In the genomic region with DNA sequence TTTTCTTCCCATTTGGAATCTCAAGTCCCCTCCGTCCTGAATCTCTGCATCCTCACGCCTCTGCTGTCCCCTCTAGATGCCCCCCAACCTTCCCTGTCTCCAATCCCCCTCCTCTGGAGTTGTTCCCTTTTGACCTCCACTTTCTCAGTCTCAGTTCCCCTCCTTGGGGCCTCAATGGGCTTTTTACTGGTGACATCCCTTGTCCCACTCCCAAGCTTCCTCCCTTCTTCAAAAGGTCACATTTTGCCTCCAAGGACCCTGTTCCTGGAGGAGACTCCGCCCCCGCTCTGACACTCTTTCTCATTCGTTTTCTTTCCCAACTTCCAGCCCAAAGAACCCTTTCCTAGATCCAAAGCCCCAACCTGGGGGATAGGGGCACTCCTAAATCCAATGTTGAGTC, we compare ENCODE assay signal across 8 cellular contexts. TPM values are rescaled to one million over a fixed set of nuclear protein-coding genes. Genes with fewer than 3 reads are reported as not detected.
DNase-seq lines count a peak whose midpoint lies in the region; ATAC-seq, FAIRE-seq and TF ChIP-seq lines count a peak whose summit lies in the region.

No MANE protein-coding gene starts in this region.

- H3K36me3 ChIP-seq in mesodermal cell (ENCODE audit: control insufficient read depth, insufficient read depth, low read length), result peaks cover 30% of the 10 kb centered on the region

- CTCF ChIA-PET in A549 (lab: Yijun Ruan, JAX), result interaction anchor here (0.9 to 44.5 kb wide), 5 partner anchors 9 to 152 kb away, joined by 3 to 1222 read pairs (median 4); no protein-coding TSS in a partner anchor

- H3K9me3 Mint-ChIP-seq in brain, result no peaks in the 10 kb centered on the region

- no peak for ATAC-seq in A549
- no peak for ATAC-seq in GM19452 (IDR thresholded peaks at IDR 0.05; ENCODE audit: unreplicated experiment)
- no peak for ATAC-seq in HG03442 (IDR thresholded peaks at IDR 0.05; ENCODE audit: unreplicated experiment)

- no peak for DNase-seq in A549 (ENCODE audit: low read depth in 1 of 2, low spot score in 1 of 2)
- no peak for DNase-seq in HL-60 (ENCODE audit: low read depth in 1 of 2, low spot score in 1 of 2)
- DNase-seq in NCI-H526 treated with DMSO at 0.1 percent for 48 hours (lab: John Stamatoyannopoulos, UW), result no peak
- no peak for DNase-seq in medulla oblongata (ENCODE audit: extremely low spot score)

- TF ChIP-seq POLR2A in A549 (IDR thresholded peaks at IDR 0.05; ENCODE audit: low read length), result no peak

- TF ChIP-seq RAD21 in A549 (conservative IDR thresholded peaks at IDR 0.05 in 1 of 2, IDR thresholded peaks at IDR 0.05 in 1 of 2), result no peak

- H3K27me3 ChIP-seq in HL-60 (ENCODE audit: insufficient read depth, poor library complexity, severe bottlenecking), result no peaks in the 10 kb centered on the region

- peaks cover 8% of the 10 kb centered on the region for H3K36me3 Mint-ChIP-seq in brain

- TF ChIP-seq EP300 in A549 (IDR thresholded peaks at IDR 0.05), result no peak

- peaks cover 3% of the 10 kb centered on the region for H3K27me3 Mint-ChIP-seq in brain

- POLR2A ChIA-PET in A549 (lab: Yijun Ruan, JAX), result interaction anchor here (1.4 to 1.6 kb wide), 2 partner anchors 9 to 11 kb away, joined by 7 to 9 read pairs; partner anchors contain the start of gene ARHGAP35

- H3K4me3 Mint-ChIP-seq in brain, result peak overlapping the region; percentile 89 to 98 (median 94)

- H3K4me1 ChIP-seq in A549, result peaks cover 9% of the 10 kb centered on the region
- H3K4me1 ChIP-seq in mesodermal cell (ENCODE audit: control insufficient read depth, insufficient read depth, low read length, poor library complexity, severe bottlenecking), result peaks cover 12% of the 10 kb centered on the region

- WGBS in A549 (ENCODE audit: missing lambda C conversion rate), result 53% methylated on average over 5 of the region's 5 CpGs
- WGBS in mesodermal cell (ENCODE audit: insufficient coverage in 2 of 2), 2 experiments, result 18 to 24% methylated on average over 5 of the region's 5 CpGs

- peak overlapping the region; percentile 96 for H3K4me2 ChIP-seq in A549

- H3K27ac ChIP-seq in A549, result peak overlapping the region; percentile 81 to 93
- peak overlapping the region; percentile 75; the same call in 1 of the 2 replicates for H3K27ac ChIP-seq in HL-60 (replicated peaks)
- H3K27ac ChIP-seq in mesodermal cell (ENCODE audit: low read depth, low read length, severe bottlenecking), result peak overlapping the region; percentile 94

- H3K4me3 ChIP-seq in A549 (peak overlapping the region; percentile 67), HL-60 (replicated peaks; ENCODE audit: insufficient read depth, low read length) (peak overlapping the region; percentile 82), mesodermal cell (ENCODE audit: extremely low read depth, insufficient read depth, low read length, poor library complexity, severe bottlenecking) (peak overlapping the region; percentile 91)

- no peaks in the 10 kb centered on the region for H3K9me3 ChIP-seq in A549
- no peaks in the 10 kb centered on the region for H3K9me3 ChIP-seq in mesodermal cell (ENCODE audit: control insufficient read depth, low read length)

- TF ChIP-seq CTCF in A549 (IDR thresholded peaks at IDR 0.05) (no peak), HL-60 (IDR thresholded peaks at IDR 0.05; ENCODE audit: insufficient read depth, low read length) (no peak), brain (conservative IDR thresholded peaks at IDR 0.05) (no peak)

- H3K4me1 Mint-ChIP-seq in brain, result peaks cover 20% of the 10 kb centered on the region

- no peak for FAIRE-seq in A549 (lab: Jason Lieb, UNC)

- peak overlapping the region; percentile 88 to 97 (median 95) for H3K27ac Mint-ChIP-seq in brain

TF ChIP-seq in A549, 52 proteins besides CTCF, POLR2A, EP300 and RAD21:
- TF ChIP-seq CBX2 (IDR thresholded peaks at IDR 0.05; ENCODE audit: borderline replicate concordance, low read depth) (no peak), RFX5 (IDR thresholded peaks at IDR 0.05) (no peak)
- TF ChIP-seq, protein P1, sequence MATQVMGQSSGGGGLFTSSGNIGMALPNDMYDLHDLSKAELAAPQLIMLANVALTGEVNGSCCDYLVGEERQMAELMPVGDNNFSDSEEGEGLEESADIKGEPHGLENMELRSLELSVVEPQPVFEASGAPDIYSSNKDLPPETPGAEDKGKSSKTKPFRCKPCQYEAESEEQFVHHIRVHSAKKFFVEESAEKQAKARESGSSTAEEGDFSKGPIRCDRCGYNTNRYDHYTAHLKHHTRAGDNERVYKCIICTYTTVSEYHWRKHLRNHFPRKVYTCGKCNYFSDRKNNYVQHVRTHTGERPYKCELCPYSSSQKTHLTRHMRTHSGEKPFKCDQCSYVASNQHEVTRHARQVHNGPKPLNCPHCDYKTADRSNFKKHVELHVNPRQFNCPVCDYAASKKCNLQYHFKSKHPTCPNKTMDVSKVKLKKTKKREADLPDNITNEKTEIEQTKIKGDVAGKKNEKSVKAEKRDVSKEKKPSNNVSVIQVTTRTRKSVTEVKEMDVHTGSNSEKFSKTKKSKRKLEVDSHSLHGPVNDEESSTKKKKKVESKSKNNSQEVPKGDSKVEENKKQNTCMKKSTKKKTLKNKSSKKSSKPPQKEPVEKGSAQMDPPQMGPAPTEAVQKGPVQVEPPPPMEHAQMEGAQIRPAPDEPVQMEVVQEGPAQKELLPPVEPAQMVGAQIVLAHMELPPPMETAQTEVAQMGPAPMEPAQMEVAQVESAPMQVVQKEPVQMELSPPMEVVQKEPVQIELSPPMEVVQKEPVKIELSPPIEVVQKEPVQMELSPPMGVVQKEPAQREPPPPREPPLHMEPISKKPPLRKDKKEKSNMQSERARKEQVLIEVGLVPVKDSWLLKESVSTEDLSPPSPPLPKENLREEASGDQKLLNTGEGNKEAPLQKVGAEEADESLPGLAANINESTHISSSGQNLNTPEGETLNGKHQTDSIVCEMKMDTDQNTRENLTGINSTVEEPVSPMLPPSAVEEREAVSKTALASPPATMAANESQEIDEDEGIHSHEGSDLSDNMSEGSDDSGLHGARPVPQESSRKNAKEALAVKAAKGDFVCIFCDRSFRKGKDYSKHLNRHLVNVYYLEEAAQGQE (IDR thresholded peaks at IDR 0.05), result no peak
- TF ChIP-seq, protein P2, sequence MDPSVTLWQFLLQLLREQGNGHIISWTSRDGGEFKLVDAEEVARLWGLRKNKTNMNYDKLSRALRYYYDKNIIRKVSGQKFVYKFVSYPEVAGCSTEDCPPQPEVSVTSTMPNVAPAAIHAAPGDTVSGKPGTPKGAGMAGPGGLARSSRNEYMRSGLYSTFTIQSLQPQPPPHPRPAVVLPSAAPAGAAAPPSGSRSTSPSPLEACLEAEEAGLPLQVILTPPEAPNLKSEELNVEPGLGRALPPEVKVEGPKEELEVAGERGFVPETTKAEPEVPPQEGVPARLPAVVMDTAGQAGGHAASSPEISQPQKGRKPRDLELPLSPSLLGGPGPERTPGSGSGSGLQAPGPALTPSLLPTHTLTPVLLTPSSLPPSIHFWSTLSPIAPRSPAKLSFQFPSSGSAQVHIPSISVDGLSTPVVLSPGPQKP (IDR thresholded peaks at IDR 0.05; ENCODE audit: low read depth, low read length), result no peak

RNA-seq across cellular contexts. Expression of gene AP2S1, which starts 1.0 kb away (rescaled TPM):
- polyA plus RNA-seq in A549 (2011; rRNA removed) (117 and 150 TPM in 2 replicates), A549 (2017; fragmentation: RNase III; extraction: RNeasy Plus Mini Kit Qiagen cat#74134 plus additional on column Dnase treatment) (318 to 329 TPM (median 325 TPM) in 3 replicates), brain (ENCODE audit: insufficient read depth, low read depth, low replicate concordance) (223 TPM)
- 412 and 456 TPM in 2 replicates for polyA plus RNA-seq in A549 (2012; cell fraction: cytosol; rRNA removed)
- 284 and 292 TPM in 2 replicates for polyA plus RNA-seq in A549 (2012; cell fraction: nucleus; rRNA removed)
- polyA minus RNA-seq in A549 (2011; rRNA and poly(A)+ RNA removed), result 90.7 TPM in 2 replicates
- polyA plus RNA-seq in mesodermal cell (2013, experiment 1 of 2), result 336 TPM
- polyA plus RNA-seq in mesodermal cell (2013, experiment 2 of 2), result 294 TPM

RNA-seq across cellular contexts. Expression of gene ARHGAP35, which starts 11.2 kb away (rescaled TPM):
- 48.5 and 51.9 TPM in 2 replicates for polyA plus RNA-seq in A549 (2011; rRNA removed)
- 17.2 and 22.8 TPM in 2 replicates for polyA plus RNA-seq in A549 (2012; cell fraction: cytosol; rRNA removed)
- 31.2 and 34.0 TPM in 2 replicates for polyA plus RNA-seq in A549 (2012; cell fraction: nucleus; rRNA removed)
- 33.2 to 33.7 TPM (median 33.3 TPM) in 3 replicates for polyA plus RNA-seq in A549 (2017; fragmentation: RNase III; extraction: RNeasy Plus Mini Kit Qiagen cat#74134 plus additional on column Dnase treatment)
- 67.2 and 74.8 TPM in 2 replicates for polyA minus RNA-seq in A549 (2011; rRNA and poly(A)+ RNA removed)
- polyA plus RNA-seq in brain (ENCODE audit: insufficient read depth, low read depth, low replicate concordance), result 46.0 TPM
- 33.0 TPM for polyA plus RNA-seq in mesodermal cell (2013, experiment 1 of 2)
- polyA plus RNA-seq in mesodermal cell (2013, experiment 2 of 2), result 30.4 TPM
